ENCODE assay signal across 1 cellular context in the genomic region with DNA sequence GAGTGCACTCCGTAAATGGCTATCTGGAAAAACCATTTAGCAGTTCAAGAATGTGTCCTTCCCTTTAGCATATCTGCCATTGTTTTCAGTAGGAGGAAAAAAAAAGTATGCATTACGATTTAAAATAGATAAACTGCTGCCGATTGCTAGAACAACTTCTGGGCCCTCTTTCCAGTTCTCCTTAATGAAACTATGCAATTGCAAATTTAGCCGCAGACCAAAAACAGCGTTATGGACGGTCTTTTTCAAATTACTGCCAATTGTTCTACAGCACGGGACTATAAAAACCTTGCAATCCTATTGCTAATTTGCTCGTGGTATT.
TF ChIP-seq lines count a peak whose summit lies in the region.

No MANE protein-coding gene starts in this region.

TF ChIP-seq in SK-N-SH, 30 proteins besides CTCF, POLR2A, EP300 and RAD21 (continued from another document):
- TF ChIP-seq, protein P1, sequence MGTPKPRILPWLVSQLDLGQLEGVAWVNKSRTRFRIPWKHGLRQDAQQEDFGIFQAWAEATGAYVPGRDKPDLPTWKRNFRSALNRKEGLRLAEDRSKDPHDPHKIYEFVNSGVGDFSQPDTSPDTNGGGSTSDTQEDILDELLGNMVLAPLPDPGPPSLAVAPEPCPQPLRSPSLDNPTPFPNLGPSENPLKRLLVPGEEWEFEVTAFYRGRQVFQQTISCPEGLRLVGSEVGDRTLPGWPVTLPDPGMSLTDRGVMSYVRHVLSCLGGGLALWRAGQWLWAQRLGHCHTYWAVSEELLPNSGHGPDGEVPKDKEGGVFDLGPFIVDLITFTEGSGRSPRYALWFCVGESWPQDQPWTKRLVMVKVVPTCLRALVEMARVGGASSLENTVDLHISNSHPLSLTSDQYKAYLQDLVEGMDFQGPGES (IDR thresholded peaks at IDR 0.05; ENCODE audit: low read depth, low read length), result no peak
- TF ChIP-seq, protein P2, sequence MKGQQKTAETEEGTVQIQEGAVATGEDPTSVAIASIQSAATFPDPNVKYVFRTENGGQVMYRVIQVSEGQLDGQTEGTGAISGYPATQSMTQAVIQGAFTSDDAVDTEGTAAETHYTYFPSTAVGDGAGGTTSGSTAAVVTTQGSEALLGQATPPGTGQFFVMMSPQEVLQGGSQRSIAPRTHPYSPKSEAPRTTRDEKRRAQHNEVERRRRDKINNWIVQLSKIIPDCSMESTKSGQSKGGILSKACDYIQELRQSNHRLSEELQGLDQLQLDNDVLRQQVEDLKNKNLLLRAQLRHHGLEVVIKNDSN (IDR thresholded peaks at IDR 0.05; ENCODE audit: borderline replicate concordance, low read depth), result no peak
- TF ChIP-seq NFIC (IDR thresholded peaks at IDR 0.05; ENCODE audit: borderline replicate concordance) (no peak), RCOR1 (IDR thresholded peaks at IDR 0.05; ENCODE audit: low read length) (no peak; the same call in 1 of the 2 replicates), GATA2 (CRISPR knock-in tag; IDR thresholded peaks at IDR 0.05) (peak; percentile 48; the same call in 1 of the 2 replicates), TCF12 (IDR thresholded peaks at IDR 0.05) (no peak), MXI1 (IDR thresholded peaks at IDR 0.05; ENCODE audit: low read depth, low read length) (peak; percentile 3; the same call in 1 of the 2 replicates), RFX5 (IDR thresholded peaks at IDR 0.05; ENCODE audit: low read length) (peak; percentile 7; the same call in 1 of the 2 replicates), RXRA (IDR thresholded peaks at IDR 0.05; ENCODE audit: borderline replicate concordance, low read depth) (no peak), YY1 (IDR thresholded peaks at IDR 0.05; ENCODE audit: low read depth) (no peak), TEAD4 (IDR thresholded peaks at IDR 0.05; ENCODE audit: borderline replicate concordance, insufficient read depth) (no peak), MEF2A (IDR thresholded peaks at IDR 0.05; ENCODE audit: borderline replicate concordance, low read depth) (no peak)
- TF ChIP-seq, protein P3, sequence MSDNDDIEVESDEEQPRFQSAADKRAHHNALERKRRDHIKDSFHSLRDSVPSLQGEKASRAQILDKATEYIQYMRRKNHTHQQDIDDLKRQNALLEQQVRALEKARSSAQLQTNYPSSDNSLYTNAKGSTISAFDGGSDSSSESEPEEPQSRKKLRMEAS (IDR thresholded peaks at IDR 0.05; ENCODE audit: low read depth), result no peak
- TF ChIP-seq, protein P4, sequence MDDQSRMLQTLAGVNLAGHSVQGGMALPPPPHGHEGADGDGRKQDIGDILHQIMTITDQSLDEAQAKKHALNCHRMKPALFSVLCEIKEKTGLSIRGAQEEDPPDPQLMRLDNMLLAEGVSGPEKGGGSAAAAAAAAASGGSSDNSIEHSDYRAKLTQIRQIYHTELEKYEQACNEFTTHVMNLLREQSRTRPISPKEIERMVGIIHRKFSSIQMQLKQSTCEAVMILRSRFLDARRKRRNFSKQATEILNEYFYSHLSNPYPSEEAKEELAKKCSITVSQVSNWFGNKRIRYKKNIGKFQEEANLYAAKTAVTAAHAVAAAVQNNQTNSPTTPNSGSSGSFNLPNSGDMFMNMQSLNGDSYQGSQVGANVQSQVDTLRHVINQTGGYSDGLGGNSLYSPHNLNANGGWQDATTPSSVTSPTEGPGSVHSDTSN (IDR thresholded peaks at IDR 0.05), result no peak
- TF ChIP-seq, protein P5, sequence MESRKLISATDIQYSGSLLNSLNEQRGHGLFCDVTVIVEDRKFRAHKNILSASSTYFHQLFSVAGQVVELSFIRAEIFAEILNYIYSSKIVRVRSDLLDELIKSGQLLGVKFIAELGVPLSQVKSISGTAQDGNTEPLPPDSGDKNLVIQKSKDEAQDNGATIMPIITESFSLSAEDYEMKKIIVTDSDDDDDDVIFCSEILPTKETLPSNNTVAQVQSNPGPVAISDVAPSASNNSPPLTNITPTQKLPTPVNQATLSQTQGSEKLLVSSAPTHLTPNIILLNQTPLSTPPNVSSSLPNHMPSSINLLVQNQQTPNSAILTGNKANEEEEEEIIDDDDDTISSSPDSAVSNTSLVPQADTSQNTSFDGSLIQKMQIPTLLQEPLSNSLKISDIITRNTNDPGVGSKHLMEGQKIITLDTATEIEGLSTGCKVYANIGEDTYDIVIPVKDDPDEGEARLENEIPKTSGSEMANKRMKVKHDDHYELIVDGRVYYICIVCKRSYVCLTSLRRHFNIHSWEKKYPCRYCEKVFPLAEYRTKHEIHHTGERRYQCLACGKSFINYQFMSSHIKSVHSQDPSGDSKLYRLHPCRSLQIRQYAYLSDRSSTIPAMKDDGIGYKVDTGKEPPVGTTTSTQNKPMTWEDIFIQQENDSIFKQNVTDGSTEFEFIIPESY (IDR thresholded peaks at IDR 0.05; ENCODE audit: borderline replicate concordance, low read depth), result no peak
